In the genomic region with DNA sequence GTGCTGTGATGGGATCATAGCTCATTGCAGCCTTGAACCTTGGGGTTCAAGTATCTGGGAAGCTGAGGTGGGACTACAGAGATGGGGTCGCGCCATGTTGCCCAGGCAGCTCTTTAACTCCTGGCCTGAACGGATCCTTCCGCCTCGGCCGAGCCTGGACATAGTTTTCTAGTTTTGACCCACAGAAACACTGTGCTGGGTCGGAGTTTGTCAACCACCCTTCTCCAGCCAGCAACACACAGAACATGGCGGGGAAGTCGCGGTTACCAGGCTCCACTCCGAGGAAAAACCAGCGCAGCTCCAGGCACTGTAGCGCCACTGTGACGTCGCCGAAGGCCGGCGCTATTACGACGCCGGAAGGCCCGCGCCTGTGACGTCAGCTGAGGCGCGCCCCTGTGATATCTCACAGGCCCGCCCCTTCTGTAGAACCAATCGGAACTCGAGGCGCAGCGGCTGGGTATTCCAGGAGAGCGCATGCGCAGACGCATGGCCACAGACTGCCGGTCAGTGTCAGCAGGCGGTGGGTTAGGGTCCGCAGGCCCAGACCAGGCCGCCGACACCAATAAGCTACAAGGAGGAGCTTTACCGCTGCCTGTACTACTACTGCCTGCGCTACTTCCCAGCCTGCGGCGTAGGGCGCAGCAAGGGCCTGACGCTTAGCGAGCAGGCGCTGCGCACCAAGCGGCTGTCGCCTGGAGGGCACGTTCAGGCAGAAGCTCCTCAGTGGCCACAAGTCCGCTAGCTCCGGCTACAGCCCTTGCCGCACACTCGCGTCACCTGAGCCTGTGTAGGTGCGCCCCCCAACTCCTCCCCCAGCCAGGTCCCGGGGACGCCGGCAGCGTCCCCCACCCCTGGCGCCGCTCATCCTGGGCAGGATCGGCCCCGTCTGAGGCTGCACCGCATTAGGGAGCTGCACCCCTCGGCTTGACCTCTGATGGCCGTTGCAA, we compare ENCODE assay signal across 8 cellular contexts.
A peak's percentile ranks its signal among the peaks of the same experiment; 100 is the strongest.
DNase-seq lines count a peak whose midpoint lies in the region; TF ChIP-seq lines count a peak whose summit lies in the region.

No MANE protein-coding gene starts in this region.

- DNase-seq in GM04504 (ENCODE audit: low read depth) (peak; percentile 94), HEK293T (ENCODE audit: extremely low spot score) (peak; percentile 95), MV-4-11 (lab: John Stamatoyannopoulos, UW) (peak; percentile 97), SK-MEL-5 (ENCODE audit: low read depth, low spot score) (peak; percentile 99), globus pallidus (ENCODE audit: low spot score) (peak; percentile 98), occipital lobe (lab: John Stamatoyannopoulos, UW) (peak; percentile 97), testis (peak; percentile 99)
- peak; percentile 95 for DNase-seq in activated naive CD4-positive, alpha-beta T cell treated with anti-CD3 and anti-CD28 coated beads, Interleukin-2, amount 50 U/mL, for 16 hours

- peak overlapping the region; percentile 85 to 87 for H3K4me3 ChIP-seq in testis

- peak; percentile 93 for TF ChIP-seq POLR2A in testis (IDR thresholded peaks at IDR 0.05)

- intact Hi-C loops in testis (cut with DNase I; ENCODE audit: low total_unique reads) = no loop called here

- TF ChIP-seq CTCF in testis (IDR thresholded peaks at IDR 0.05) = peak in 2 of 3 experiments; percentile 9 to 49

- 0 to 1% methylated on average over 38 to 52 of the region's 68 CpGs for WGBS in testis, 2 donors

- H3K4me1 ChIP-seq in testis = peaks cover 8% of the 10 kb centered on the region

- CTCF ChIA-PET in HEK293T (lab: Yijun Ruan, JAX) = no interaction called here

- H3K36me3 ChIP-seq in testis (ENCODE audit: low read depth, missing control alignments) = no peaks in the 10 kb centered on the region

- H3K9me3 ChIP-seq in testis = no peaks in the 10 kb centered on the region

- POLR2A ChIA-PET in HEK293T (lab: Yijun Ruan, JAX) = interaction anchor here (0.6 to 2.1 kb wide), 20 partner anchors 10 to 502 kb away, joined by 3 to 9 read pairs (median 4); partner anchors contain the start of genes SBDS and TPST1

- peak overlapping the region; percentile 97 for H3K27ac ChIP-seq in testis

- in situ Hi-C loops in SK-MEL-5 (cut with HindIII; ENCODE audit: low pct_unique_long_range_greater_than_20kb, low sequenced_read_pairs) = no loop called here

- H3K27me3 ChIP-seq in testis = no peaks in the 10 kb centered on the region

TF ChIP-seq in HEK293T, 16 proteins besides CTCF, POLR2A, EP300 and RAD21:
- TF ChIP-seq SUZ12 (IDR thresholded peaks at IDR 0.05) (no peak), CTBP1 (IDR thresholded peaks at IDR 0.05; ENCODE audit: borderline replicate concordance) (no peak), LEF1 (IDR thresholded peaks at IDR 0.05; ENCODE audit: borderline replicate concordance) (no peak), L3MBTL2 (conservative IDR thresholded peaks at IDR 0.05) (no peak; the same call in 1 of the 2 replicates), BHLHE40 (IDR thresholded peaks at IDR 0.05; ENCODE audit: borderline replicate concordance) (no peak), PKNOX1 (IDR thresholded peaks at IDR 0.05) (no peak), TARDBP (IDR thresholded peaks at IDR 0.05) (peak; percentile 86)

Comparison
In these comparisons a context has a peak if more than half of its experiments do, and no peak if none do; other contexts are left out.
1. Peak in every context shown above with its lines: DNase-seq, H3K4me3 ChIP-seq and H3K27ac ChIP-seq.